ENCODE assay signal across 32 cellular contexts in genomic region chr6:41755895-41756294, GRCh38. TPM values are rescaled to one million over a fixed set of nuclear protein-coding genes. Genes with fewer than 3 reads are reported as not detected.
"Had no signal": no experiment of that assay in that cellular context is flagged by ENCODE, and none has a peak within 500 bp of the region (broad histone marks: within the 10 kb centered on the region; RNA-seq: fewer than 3 reads in every experiment).

No MANE protein-coding gene starts in this region.

- H3K9me3 ChIP-seq: colonic mucosa, gastroesophageal sphincter, heart left ventricle, left ventricle myocardium inferior, neutrophil, thoracic aorta, tibial nerve, upper lobe of left lung had no signal

- H3K36me3 Mint-ChIP-seq: memory B cell, natural killer cell had no signal

- H2AFZ ChIP-seq: hepatocyte, parathyroid adenoma had no signal

- H3K4me1 ChIP-seq: colonic mucosa, gastroesophageal sphincter, heart left ventricle, left ventricle myocardium inferior, parathyroid adenoma, tibial nerve had no signal

- H3K27ac Mint-ChIP-seq: dendritic cell treated with granulocyte-macrophage colony-stimulating factor and Interleukin-4, amounts not matched to agents 40 ng/mL and 50 ng/mL, for 4 days; endodermal cell; memory B cell; natural killer cell; progenitor cell of endocrine pancreas had no signal

- ATAC-seq: gastroesophageal sphincter, heart left ventricle, left colon, natural killer cell, sciatic nerve had no signal

- H3K36me3 ChIP-seq: colonic mucosa, gastroesophageal sphincter, heart left ventricle, left ventricle myocardium inferior, neutrophil, thoracic aorta, tibial nerve, upper lobe of left lung had no signal

- H3K27ac ChIP-seq: colonic mucosa, epithelial cell of prostate, gastroesophageal sphincter, heart left ventricle, hepatocyte, left ventricle myocardium inferior, neutrophil, parathyroid adenoma, thoracic aorta, tibial nerve, upper lobe of left lung had no signal

- DNase-seq: colonic mucosa; effector CD8-positive, alpha-beta T cell; endodermal cell; foreskin fibroblast; kidney glomerular epithelial cell; left colon; left ventricle myocardium inferior; natural killer cell; stimulated activated CD4-positive, alpha-beta T cell treated with anti-CD3 and anti-CD28 coated beads, Interleukin-12 subunit alpha, Interleukin-12 subunit beta, amount 100 ng/mL, for 4 hours; stimulated activated CD4-positive, alpha-beta T cell treated with anti-CD3 and anti-CD28 coated beads, Interleukin-1b, Interleukin-23, amount 100 ng/mL, for 48 hours; stimulated activated CD4-positive, alpha-beta T cell treated with anti-CD3 and anti-CD28 coated beads, Interleukin-4, amount 100 ng/mL, for 1 hour; stimulated activated CD8-positive, alpha-beta memory T cell treated with anti-CD3 and anti-CD28 coated beads, Interleukin-4, amount 100 ng/mL, for 48 hours; stimulated activated naive CD8-positive, alpha-beta T cell treated with anti-CD3 and anti-CD28 coated beads, Interleukin-15, Interleukin-2, amounts not matched to agents 100 U/mL and 50 U/mL, for 24 hours; upper lobe of left lung had no signal

- H3K9me3 Mint-ChIP-seq: dendritic cell treated with granulocyte-macrophage colony-stimulating factor and Interleukin-4, amounts not matched to agents 40 ng/mL and 50 ng/mL, for 4 days; endodermal cell; memory B cell; natural killer cell; neural crest cell had no signal

- H3K4me1 Mint-ChIP-seq: endodermal cell, memory B cell, natural killer cell, neural crest cell had no signal

- H3K4me3 Mint-ChIP-seq: dendritic cell treated with granulocyte-macrophage colony-stimulating factor and Interleukin-4, amounts not matched to agents 40 ng/mL and 50 ng/mL, for 4 days; endodermal cell; memory B cell; natural killer cell; neural crest cell had no signal

- H3K4me2 ChIP-seq: hepatocyte, smooth muscle cell had no signal

- H3K27me3 ChIP-seq: colonic mucosa, gastroesophageal sphincter, heart left ventricle, hepatocyte, tibial nerve, upper lobe of left lung had no signal

- H3K4me3 ChIP-seq: colonic mucosa, gastroesophageal sphincter, heart left ventricle, hepatocyte, left ventricle myocardium inferior, lung, smooth muscle cell, thoracic aorta, tibial nerve, upper lobe of left lung had no signal

- H3K9ac ChIP-seq: parathyroid adenoma had no signal

- H3K79me2 ChIP-seq: hepatocyte, parathyroid adenoma had no signal

RNA-seq across cellular contexts. Expression of gene PGC, which starts 8.7 kb away (rescaled TPM):
- total RNA-seq: chondrocyte, endodermal cell, esophagus mucosa, heart left ventricle, left colon, left ventricle myocardium inferior, natural killer cell, neural crest cell, omental fat pad, progenitor cell of endocrine pancreas, smooth muscle cell, tibial nerve had no signal
- polyA plus RNA-seq: smooth muscle cell had no signal

RNA-seq across cellular contexts. Expression of gene PRICKLE4, which starts 24.7 kb away (rescaled TPM):
- total RNA-seq: natural killer cell had no signal
- polyA plus RNA-seq: smooth muscle cell had no signal
